ENCODE assay signal across 26 cellular contexts in the genomic region with DNA sequence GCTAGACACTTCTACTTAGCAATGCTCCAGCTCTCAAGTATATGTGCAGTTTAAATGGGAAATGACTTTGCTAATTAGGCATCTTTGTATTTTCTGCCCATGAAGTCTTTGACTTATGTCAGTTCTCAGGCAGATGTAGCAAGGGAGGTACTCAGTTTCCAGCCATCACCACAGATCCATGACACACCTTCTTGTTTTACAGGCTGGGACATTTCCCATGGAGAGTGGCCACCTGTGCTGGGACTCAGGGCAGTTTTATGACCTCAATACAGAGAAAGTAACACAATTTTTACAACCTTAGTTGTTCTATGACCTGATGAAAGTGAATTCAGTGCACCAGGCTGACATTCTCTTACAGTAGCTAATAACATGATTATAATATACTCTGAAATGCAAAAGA.
"Had no signal": no experiment of that assay in that cellular context is flagged by ENCODE, and none has a peak within 500 bp of the region (broad histone marks: within the 10 kb centered on the region; RNA-seq: fewer than 3 reads in every experiment).

No MANE protein-coding gene starts in this region.

- DNase-seq: activated CD4-positive, alpha-beta memory T cell treated with anti-CD3 and anti-CD28 coated beads for 36 hours; activated CD4-positive, alpha-beta T cell treated with anti-CD3 and anti-CD28 coated beads for 36 hours; activated CD4-positive, alpha-beta T cell treated with anti-CD3 and anti-CD28 coated beads, Interleukin-2, amount 10 ng/mL, durations not matched to agents 24 days and 14 days; activated CD4-positive, CD25-positive, alpha-beta regulatory T cell; activated CD4-positive, CD25-positive, alpha-beta regulatory T cell treated with anti-CD3 and anti-CD28 coated beads, Interleukin-2, amount 50 U/mL, for 72 hours; activated CD8-positive, alpha-beta memory T cell treated with anti-CD3 and anti-CD28 coated beads, Interleukin-2, amount 10 ng/mL, durations not matched to agents 7 days and 5 days; activated CD8-positive, alpha-beta memory T cell treated with anti-CD3 and anti-CD28 coated beads, Interleukin-2, amount 50 U/mL, for 4 hours; activated CD8-positive, alpha-beta T cell treated with anti-CD3 and anti-CD28 coated beads, Interleukin-2, amount 10 ng/mL, durations not matched to agents 7 days and 5 days; activated effector memory CD4-positive, alpha-beta T cell treated with anti-CD3 and anti-CD28 coated beads, Interleukin-2, amount 50 U/mL, for 16 hours; activated naive CD4-positive, alpha-beta T cell treated with anti-CD3 and anti-CD28 coated beads for 36 hours; activated naive CD8-positive, alpha-beta T cell treated with anti-CD3 and anti-CD28 coated beads for 36 hours; activated naive CD8-positive, alpha-beta T cell treated with anti-CD3 and anti-CD28 coated beads, Interleukin-2, amount 50 U/mL, for 24 hours; activated T-cell treated with anti-CD3 and anti-CD28 coated beads, Interleukin-2, amount 50 U/mL, for 1 hour; activated T-cell treated with anti-CD3 and anti-CD28 coated beads, Interleukin-2, amount 50 U/mL, for 48 hours; adrenal gland; amygdala; aorta; body of pancreas; caudate nucleus; effector CD8-positive, alpha-beta T cell; endodermal cell; foreskin fibroblast; head of caudate nucleus; T-helper 1 cell; T-helper 2 cell had no signal

- H3K4me3 ChIP-seq: adrenal gland, body of pancreas had no signal

- H3K4me1 ChIP-seq: adrenal gland, body of pancreas had no signal

- H3K9me3 ChIP-seq: adrenal gland, body of pancreas had no signal

- H3K27ac ChIP-seq: adrenal gland, body of pancreas had no signal

- H3K36me3 ChIP-seq: adrenal gland had no signal

- H3K27me3 ChIP-seq: adrenal gland, body of pancreas had no signal

- ATAC-seq: activated CD4-positive, alpha-beta T cell treated with anti-CD3 and anti-CD28 coated beads for 36 hours; activated CD8-positive, alpha-beta memory T cell treated with anti-CD3 and anti-CD28 coated beads, Interleukin-2, amount 10 ng/mL, durations not matched to agents 7 days and 5 days; activated CD8-positive, alpha-beta T cell treated with anti-CD3 and anti-CD28 coated beads, Interleukin-2, amount 10 ng/mL, durations not matched to agents 7 days and 5 days; activated naive CD8-positive, alpha-beta T cell treated with anti-CD3 and anti-CD28 coated beads, Interleukin-2, amount 50 U/mL, for 24 hours; body of pancreas; esophagus mucosa had no signal
